ENCODE assay signal across 11 cellular contexts in the genomic region with DNA sequence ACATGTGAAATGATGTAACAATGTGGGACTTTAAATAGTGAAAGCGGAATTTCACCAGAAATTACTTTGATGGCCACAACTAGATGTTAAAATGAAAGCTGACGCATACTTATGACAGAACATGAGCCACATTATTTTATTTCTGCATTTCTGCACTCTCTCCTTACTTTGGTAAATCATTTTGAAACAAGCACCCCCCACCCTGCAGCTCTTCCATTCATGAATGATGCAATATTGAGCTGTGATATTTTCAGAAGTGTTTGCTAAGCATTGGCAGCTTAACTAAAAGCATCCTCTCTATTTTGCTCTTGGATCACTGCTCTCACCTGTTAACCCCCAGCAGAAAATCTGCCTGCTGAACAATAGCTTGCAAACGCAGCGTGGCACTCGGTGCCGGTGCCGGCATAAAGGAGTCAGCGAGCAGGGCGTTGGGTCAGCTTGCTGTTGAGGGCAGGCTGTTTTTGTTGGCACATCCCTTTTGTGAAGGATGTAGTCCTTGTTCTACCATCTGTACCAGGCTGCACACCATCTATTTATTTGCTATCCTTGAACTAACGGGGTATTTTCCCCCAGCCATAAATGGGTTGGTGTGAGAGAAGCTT. TPM values are rescaled to one million over a fixed set of nuclear protein-coding genes. Genes with fewer than 3 reads are reported as not detected.
"Had no signal": no experiment of that assay in that cellular context is flagged by ENCODE, and none has a peak within 500 bp of the region (broad histone marks: within the 10 kb centered on the region; RNA-seq: fewer than 3 reads in every experiment).

No MANE protein-coding gene starts in this region.

- ATAC-seq: activated naive CD8-positive, alpha-beta T cell treated with anti-CD3 and anti-CD28 coated beads, Interleukin-2, amount 50 U/mL, for 24 hours; left lung; pancreas; stimulated activated effector memory CD8-positive, alpha-beta T cell treated with anti-CD3 and anti-CD28 coated beads, Interleukin-12 subunit alpha, Interleukin-12 subunit beta, amount 100 ng/mL, for 72 hours had no signal

- DNase-seq: activated naive CD4-positive, alpha-beta T cell treated with Interleukin-2 at 50 U/mL for 16 hours; activated naive CD8-positive, alpha-beta T cell treated with anti-CD3 and anti-CD28 coated beads, Interleukin-2, amount 50 U/mL, for 24 hours; colonic mucosa; kidney; left lung; mammary epithelial cell; pancreas; stimulated activated CD4-positive, alpha-beta T cell treated with anti-CD3 and anti-CD28 coated beads, Interleukin-12 subunit alpha, Interleukin-12 subunit beta, amount 100 ng/mL, for 4 hours; T-helper 9 cell had no signal

RNA-seq across cellular contexts. Expression of a gene that starts 30.9 kb away (rescaled TPM):
- total RNA-seq: activated CD8-positive, alpha-beta memory T cell treated with anti-CD3 and anti-CD28 coated beads for 36 hours; left lung; mammary epithelial cell had no signal
